1 cellular context compared by ENCODE assay signal in the genomic region with DNA sequence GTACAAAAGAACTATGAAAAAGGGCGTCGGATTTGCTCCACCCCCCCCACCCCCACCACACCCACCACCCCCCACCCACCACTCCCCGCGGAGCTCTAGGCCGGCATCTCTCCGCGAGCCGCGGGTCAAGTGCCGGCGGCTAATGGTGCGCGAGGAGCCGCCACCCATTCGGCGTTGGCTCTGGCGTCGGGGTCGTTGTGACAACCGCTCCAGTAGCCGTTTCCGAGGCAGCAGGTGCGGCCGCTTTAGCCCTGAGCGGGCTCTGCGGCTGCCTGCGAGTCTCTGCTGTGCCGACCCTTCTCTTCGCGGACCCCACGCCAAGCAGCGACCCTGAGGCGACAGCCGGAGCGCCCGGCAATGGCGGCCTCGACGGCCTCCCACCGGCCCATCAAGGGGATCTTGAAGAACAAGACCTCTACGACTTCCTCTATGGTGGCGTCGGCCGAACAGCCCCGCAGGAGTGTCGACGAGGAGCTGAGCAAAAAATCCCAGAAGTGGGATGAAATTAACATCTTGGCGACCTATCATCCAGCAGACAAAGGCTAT.
TF ChIP-seq lines count a peak whose summit lies in the region.

A gene (plus strand): TSS at position 90 of the 546 bp plus-strand sequence. CDS start 268 bp downstream, at position 358.

TF ChIP-seq in SK-N-SH treated with all-trans-retinoic acid at 6 μM for 48 hours, 23 proteins besides CTCF, POLR2A, EP300 and RAD21 (continued from another document):
- TF ChIP-seq, protein P1, sequence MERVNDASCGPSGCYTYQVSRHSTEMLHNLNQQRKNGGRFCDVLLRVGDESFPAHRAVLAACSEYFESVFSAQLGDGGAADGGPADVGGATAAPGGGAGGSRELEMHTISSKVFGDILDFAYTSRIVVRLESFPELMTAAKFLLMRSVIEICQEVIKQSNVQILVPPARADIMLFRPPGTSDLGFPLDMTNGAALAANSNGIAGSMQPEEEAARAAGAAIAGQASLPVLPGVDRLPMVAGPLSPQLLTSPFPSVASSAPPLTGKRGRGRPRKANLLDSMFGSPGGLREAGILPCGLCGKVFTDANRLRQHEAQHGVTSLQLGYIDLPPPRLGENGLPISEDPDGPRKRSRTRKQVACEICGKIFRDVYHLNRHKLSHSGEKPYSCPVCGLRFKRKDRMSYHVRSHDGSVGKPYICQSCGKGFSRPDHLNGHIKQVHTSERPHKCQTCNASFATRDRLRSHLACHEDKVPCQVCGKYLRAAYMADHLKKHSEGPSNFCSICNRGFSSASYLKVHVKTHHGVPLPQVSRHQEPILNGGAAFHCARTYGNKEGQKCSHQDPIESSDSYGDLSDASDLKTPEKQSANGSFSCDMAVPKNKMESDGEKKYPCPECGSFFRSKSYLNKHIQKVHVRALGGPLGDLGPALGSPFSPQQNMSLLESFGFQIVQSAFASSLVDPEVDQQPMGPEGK (CRISPR knock-in tag; IDR thresholded peaks at IDR 0.05; ENCODE audit: borderline replicate concordance), result no peak
- TF ChIP-seq PPARA (CRISPR knock-in tag; IDR thresholded peaks at IDR 0.05; ENCODE audit: borderline replicate concordance) (no peak), ZNF565 (CRISPR knock-in tag; conservative IDR thresholded peaks at IDR 0.05; ENCODE audit: low read depth) (no peak), ZC3H10 (CRISPR knock-in tag; IDR thresholded peaks at IDR 0.05) (no peak), GLIS3 (CRISPR knock-in tag; IDR thresholded peaks at IDR 0.05) (no peak), TOX (CRISPR knock-in tag; IDR thresholded peaks at IDR 0.05; ENCODE audit: borderline replicate concordance) (no peak), ZFP3 (CRISPR knock-in tag; IDR thresholded peaks at IDR 0.05) (no peak), SNAI2 (CRISPR knock-in tag; IDR thresholded peaks at IDR 0.05) (no peak)
- TF ChIP-seq, protein P2, sequence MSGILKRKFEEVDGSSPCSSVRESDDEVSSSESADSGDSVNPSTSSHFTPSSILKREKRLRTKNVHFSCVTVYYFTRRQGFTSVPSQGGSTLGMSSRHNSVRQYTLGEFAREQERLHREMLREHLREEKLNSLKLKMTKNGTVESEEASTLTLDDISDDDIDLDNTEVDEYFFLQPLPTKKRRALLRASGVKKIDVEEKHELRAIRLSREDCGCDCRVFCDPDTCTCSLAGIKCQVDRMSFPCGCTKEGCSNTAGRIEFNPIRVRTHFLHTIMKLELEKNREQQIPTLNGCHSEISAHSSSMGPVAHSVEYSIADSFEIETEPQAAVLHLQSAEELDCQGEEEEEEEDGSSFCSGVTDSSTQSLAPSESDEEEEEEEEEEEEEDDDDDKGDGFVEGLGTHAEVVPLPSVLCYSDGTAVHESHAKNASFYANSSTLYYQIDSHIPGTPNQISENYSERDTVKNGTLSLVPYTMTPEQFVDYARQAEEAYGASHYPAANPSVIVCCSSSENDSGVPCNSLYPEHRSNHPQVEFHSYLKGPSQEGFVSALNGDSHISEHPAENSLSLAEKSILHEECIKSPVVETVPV (CRISPR knock-in tag; IDR thresholded peaks at IDR 0.05), result no peak
